3 cellular contexts compared by ENCODE assay signal in the genomic region with DNA sequence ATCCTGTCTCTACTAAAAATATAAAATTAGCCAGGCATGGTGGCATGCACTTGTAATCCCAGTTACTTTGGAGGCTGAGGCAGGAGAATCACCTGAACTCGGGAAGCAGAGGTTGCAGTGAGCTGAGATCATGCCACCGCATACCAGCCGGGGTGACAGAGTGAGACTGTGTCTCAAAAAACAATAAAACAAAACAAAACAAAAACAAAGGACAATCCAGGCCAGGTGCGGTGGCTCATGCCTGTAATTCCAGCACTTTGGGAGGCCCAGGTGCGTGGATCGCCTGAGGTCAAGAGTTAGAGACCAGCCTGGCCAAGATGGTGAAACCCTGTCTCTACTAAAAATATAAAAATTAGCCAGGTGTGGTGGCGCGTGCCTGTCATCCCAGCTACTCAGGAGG. TPM values are rescaled to one million over a fixed set of nuclear protein-coding genes. Genes with fewer than 3 reads are reported as not detected.
"Had no signal": no experiment of that assay in that cellular context is flagged by ENCODE, and none has a peak within 500 bp of the region (broad histone marks: within the 10 kb centered on the region; RNA-seq: fewer than 3 reads in every experiment).

No MANE protein-coding gene starts in this region.

RNA-seq across cellular contexts. Expression of gene LIPG, which starts 49.0 kb away (rescaled TPM):
- total RNA-seq: activated CD4-positive, alpha-beta memory T cell treated with anti-CD3 and anti-CD28 coated beads, Interleukin-2, amount 10 ng/mL, durations not matched to agents 7 days and 5 days; T-helper 1 cell treated with Interleukin-12 subunit alpha and Interleukin-12 subunit beta and Interleukin-4 antibody, amounts not matched to agents 30 ng/mL and 1 ng/mL, for 36 hours; T-helper 17 cell had no signal
